8 cellular contexts compared by ENCODE assay signal in the genomic region with DNA sequence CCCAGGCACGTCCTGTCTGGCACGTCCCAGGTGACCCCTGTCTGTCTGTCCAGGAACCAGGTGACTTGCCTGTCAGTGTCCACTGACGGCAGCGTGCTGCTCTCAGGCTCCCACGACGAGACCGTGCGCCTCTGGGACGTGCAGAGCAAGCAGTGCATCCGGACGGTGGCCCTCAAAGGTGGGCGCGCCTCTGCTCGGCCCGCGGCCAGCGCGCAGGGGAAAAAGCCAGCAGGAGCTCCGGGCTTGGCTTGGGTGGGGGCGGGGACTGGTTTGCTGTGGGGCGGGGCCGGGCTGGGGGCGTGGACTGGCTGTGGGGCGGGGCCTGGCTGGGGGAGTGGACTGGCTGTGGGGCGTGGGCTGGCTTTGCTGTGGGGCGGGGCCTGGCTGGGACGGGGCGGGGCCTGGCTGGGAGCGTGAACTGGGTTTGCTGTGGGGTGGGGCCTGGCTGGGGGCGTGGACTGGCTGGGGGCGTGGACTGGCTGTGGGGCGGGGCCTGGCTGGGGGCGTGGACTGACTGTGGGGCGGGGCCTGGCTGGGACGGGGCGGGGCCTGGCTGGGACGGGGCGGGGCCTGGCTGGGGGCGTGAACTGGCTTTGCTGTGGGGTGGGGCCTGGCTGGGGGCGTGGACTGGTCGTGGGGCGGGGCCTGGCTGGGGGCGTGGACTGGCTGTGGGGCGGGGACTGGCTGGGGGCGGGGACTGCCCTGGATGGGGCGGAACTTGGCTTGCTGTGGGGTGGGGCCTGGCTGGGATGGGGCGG. TPM values are rescaled to one million over a fixed set of nuclear protein-coding genes. Genes with fewer than 3 reads are reported as not detected.
A peak's percentile ranks its signal among the peaks of the same experiment; 100 is the strongest.
DNase-seq lines count a peak whose midpoint lies in the region; ATAC-seq and TF ChIP-seq lines count a peak whose summit lies in the region.

No MANE protein-coding gene starts in this region.

- no peaks in the 10 kb centered on the region for H3K9me3 ChIP-seq in A673 (ENCODE audit: low read depth, low read length, poor library complexity, severe bottlenecking)

- H3K27me3 ChIP-seq in A673 (replicated peaks; ENCODE audit: insufficient read depth, low read depth, low read length, poor library complexity): peaks cover 3% of the 10 kb centered on the region

- POLR2A ChIA-PET in A673 (lab: Charles Lee; ENCODE audit: low non-redundant PET): interaction anchor here (0.6 kb wide), 1 partner anchor 276 kb away, joined by 3 read pairs; no protein-coding TSS in a partner anchor

- CTCF ChIA-PET in activated naive CD4-positive, alpha-beta T cell treated with anti-CD3 and anti-CD28 coated beads for 36 hours (lab: Charles Lee): no interaction called here
- CTCF ChIA-PET in A673 (lab: Charles Lee): interaction anchor here (0.6 kb wide), 1 partner anchor 122 kb away, joined by 3 read pairs; no protein-coding TSS in a partner anchor

- no TSS peak for BruUV-seq in A673 (replicated peaks; lab: Mats Ljungman, UMichigan)

- no peak overlapping the region for H3K27ac Mint-ChIP-seq in activated naive CD4-positive, alpha-beta T cell treated with anti-CD3 and anti-CD28 coated beads for 36 hours
- H3K27ac Mint-ChIP-seq in nephron progenitor cell: no peak overlapping the region

- H3K4me3 ChIP-seq in A673 (ENCODE audit: low read depth, low read length, poor library complexity, severe bottlenecking): no peak overlapping the region

- peaks cover 32% of the 10 kb centered on the region for H3K36me3 ChIP-seq in A673 (ENCODE audit: insufficient read depth, low read length, poor library complexity, severe bottlenecking)

- TF ChIP-seq CTCF in nephron progenitor cell (IDR thresholded peaks at IDR 0.05) (no peak), A673 (conservative IDR thresholded peaks at IDR 0.05; ENCODE audit: low read depth, low read length) (no peak)

- peaks cover 9% of the 10 kb centered on the region for H3K4me1 ChIP-seq in A673 (ENCODE audit: insufficient read depth, low read length, poor library complexity, severe bottlenecking)

- no peak overlapping the region for H3K4me3 Mint-ChIP-seq in activated naive CD4-positive, alpha-beta T cell treated with anti-CD3 and anti-CD28 coated beads for 36 hours
- no peak overlapping the region for H3K4me3 Mint-ChIP-seq in nephron progenitor cell

- intact Hi-C loops in activated naive CD4-positive, alpha-beta T cell treated with anti-CD3 and anti-CD28 coated beads for 36 hours (cut with micrococcal nuclease): no loop called here
- intact Hi-C loops in A673 (cut with micrococcal nuclease; ENCODE audit: unreplicated experiment): no loop called here

- no peaks in the 10 kb centered on the region for H3K9me3 Mint-ChIP-seq in activated naive CD4-positive, alpha-beta T cell treated with anti-CD3 and anti-CD28 coated beads for 36 hours
- H3K9me3 Mint-ChIP-seq in nephron progenitor cell: no peaks in the 10 kb centered on the region

- peaks cover 15% of the 10 kb centered on the region for H3K36me3 Mint-ChIP-seq in activated naive CD4-positive, alpha-beta T cell treated with anti-CD3 and anti-CD28 coated beads for 36 hours (ENCODE audit: low read depth)
- H3K36me3 Mint-ChIP-seq in nephron progenitor cell (ENCODE audit: low read depth): peaks cover 17% of the 10 kb centered on the region

- peaks cover 8% of the 10 kb centered on the region for H3K4me1 Mint-ChIP-seq in activated naive CD4-positive, alpha-beta T cell treated with anti-CD3 and anti-CD28 coated beads for 36 hours (ENCODE audit: low read depth)
- peaks cover 23% of the 10 kb centered on the region for H3K4me1 Mint-ChIP-seq in nephron progenitor cell

- H3K27me3 Mint-ChIP-seq in activated naive CD4-positive, alpha-beta T cell treated with anti-CD3 and anti-CD28 coated beads for 36 hours (ENCODE audit: low read depth): no peaks in the 10 kb centered on the region
- H3K27me3 Mint-ChIP-seq in nephron progenitor cell (ENCODE audit: low read depth, poor library complexity): peaks cover 14% of the 10 kb centered on the region

- no peak overlapping the region for H3K27ac ChIP-seq in A673 (ENCODE audit: low read depth, low read length, poor library complexity, severe bottlenecking)

- no peak for ATAC-seq in HG02610 (IDR thresholded peaks at IDR 0.05; ENCODE audit: unreplicated experiment)

- peak; percentile 54 for DNase-seq in COLO829 (ENCODE audit: low spot score)
- peak; percentile 49 for DNase-seq in SKM-1 (lab: John Stamatoyannopoulos, UW; ENCODE audit: unreplicated experiment)
- peak; percentile 71 for DNase-seq in activated naive CD4-positive, alpha-beta T cell treated with anti-CD3 and anti-CD28 coated beads for 36 hours
- peak; percentile 69 for DNase-seq in nephron progenitor cell
- no peak for DNase-seq in SIG-M5 treated with dmso at 0.1 percent for 504 hours (lab: John Stamatoyannopoulos, UW; ENCODE audit: unreplicated experiment)
- DNase-seq in mucosa of gallbladder (ENCODE audit: low spot score): no peak
- no peak for DNase-seq in A673 (ENCODE audit: low spot score)

RNA-seq across cellular contexts. Expression of a gene that starts 7.2 kb away (rescaled TPM):
- 10 to 100 TPM; 77.8 to 82.0 TPM for total RNA-seq in activated naive CD4-positive, alpha-beta T cell treated with anti-CD3 and anti-CD28 coated beads for 36 hours
- total RNA-seq in mucosa of gallbladder (52.5 TPM), A673 (2021) (109 and 116 TPM in 2 replicates)

RNA-seq across cellular contexts. Expression of a gene that starts 8.9 kb away (rescaled TPM):
- total RNA-seq in activated naive CD4-positive, alpha-beta T cell treated with anti-CD3 and anti-CD28 coated beads for 36 hours: under 1 TPM in 1 of 2 experiments, not detected in 1; 0.10 TPM
- total RNA-seq in mucosa of gallbladder: 0.06 TPM
- not detected in 2 replicates for total RNA-seq in A673 (2021)

RNA-seq across cellular contexts. Expression of a gene that starts 29.6 kb away (rescaled TPM):
- 100 to 1,000 TPM; 105 to 109 TPM for total RNA-seq in activated naive CD4-positive, alpha-beta T cell treated with anti-CD3 and anti-CD28 coated beads for 36 hours
- total RNA-seq in mucosa of gallbladder (182 TPM), A673 (2021) (151 and 170 TPM in 2 replicates)

RNA-seq across cellular contexts. Expression of a gene that starts 30.0 kb away (rescaled TPM):
- total RNA-seq in activated naive CD4-positive, alpha-beta T cell treated with anti-CD3 and anti-CD28 coated beads for 36 hours: not detected
- not detected for total RNA-seq in mucosa of gallbladder
- not detected in 2 replicates for total RNA-seq in A673 (2021)

RNA-seq across cellular contexts. Expression of a gene that starts 35.1 kb away (rescaled TPM):
- 100 to 1,000 TPM; 104 TPM for total RNA-seq in activated naive CD4-positive, alpha-beta T cell treated with anti-CD3 and anti-CD28 coated beads for 36 hours
- 104 TPM for total RNA-seq in mucosa of gallbladder
- 112 and 146 TPM in 2 replicates for total RNA-seq in A673 (2021)

Comparison
In these comparisons a context has a peak if more than half of its experiments do, and no peak if none do; other contexts are left out.
1. DNase-seq: peak in COLO829 (single experiment), SKM-1 (single experiment), activated naive CD4-positive, alpha-beta T cell treated with anti-CD3 and anti-CD28 coated beads for 36 hours (single experiment) and nephron progenitor cell (single experiment); none in SIG-M5 treated with dmso at 0.1 percent for 504 hours (single experiment), mucosa of gallbladder (single experiment) and A673 (single experiment).